Comparison of ENCODE assay signal across 1 cellular context in the genomic region with DNA sequence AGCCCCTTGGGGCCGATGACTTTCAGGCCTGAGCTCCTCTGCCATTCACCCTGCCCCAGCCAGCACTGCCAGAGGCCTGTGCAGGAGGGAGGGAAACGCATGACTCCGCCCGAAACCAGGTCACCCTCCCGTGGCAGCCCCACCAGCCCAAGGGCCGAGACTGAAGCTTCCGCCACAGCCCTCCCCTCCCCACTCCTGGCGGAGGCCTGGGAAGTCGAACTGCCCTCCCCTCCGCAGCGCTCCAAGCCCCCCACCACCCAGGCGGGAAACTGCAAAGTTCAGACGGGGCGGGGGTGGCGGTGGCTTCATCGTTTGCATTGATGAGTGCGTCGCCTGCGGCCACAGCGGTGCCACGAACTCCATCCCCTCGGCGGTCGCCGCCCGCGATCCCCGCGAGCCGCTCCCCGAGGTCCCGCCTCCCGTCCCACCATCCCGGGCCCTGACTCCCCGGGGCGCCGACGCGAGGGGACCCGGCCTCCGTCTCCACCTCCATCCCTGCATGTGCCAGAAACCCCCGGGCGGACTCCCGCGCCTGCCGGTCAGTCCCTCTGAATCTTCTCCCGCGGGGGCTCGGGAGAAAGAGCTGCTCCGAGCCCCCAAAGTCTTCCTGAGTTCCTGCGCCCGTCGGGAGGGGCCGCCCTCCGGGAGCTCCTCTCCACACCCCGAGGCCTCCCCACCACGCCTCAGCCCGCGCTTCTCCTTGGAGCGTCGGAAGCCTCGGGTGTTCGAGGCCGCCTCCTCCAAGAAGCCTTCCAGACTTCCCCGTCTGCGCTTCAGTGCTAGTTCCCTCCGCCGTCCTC.
A peak's percentile ranks its signal among the peaks of the same experiment; 100 is the strongest.
TF ChIP-seq lines count a peak whose summit lies in the region.

No MANE protein-coding gene starts in this region.

TF ChIP-seq in K562, 482 proteins besides CTCF, POLR2A, EP300 and RAD21 (continued from another document):
- no peak for TF ChIP-seq ZNF830 (CRISPR knock-in tag; IDR thresholded peaks at IDR 0.05)
- TF ChIP-seq ZNF24 (IDR thresholded peaks at IDR 0.05), result no peak
- TF ChIP-seq, protein P1, sequence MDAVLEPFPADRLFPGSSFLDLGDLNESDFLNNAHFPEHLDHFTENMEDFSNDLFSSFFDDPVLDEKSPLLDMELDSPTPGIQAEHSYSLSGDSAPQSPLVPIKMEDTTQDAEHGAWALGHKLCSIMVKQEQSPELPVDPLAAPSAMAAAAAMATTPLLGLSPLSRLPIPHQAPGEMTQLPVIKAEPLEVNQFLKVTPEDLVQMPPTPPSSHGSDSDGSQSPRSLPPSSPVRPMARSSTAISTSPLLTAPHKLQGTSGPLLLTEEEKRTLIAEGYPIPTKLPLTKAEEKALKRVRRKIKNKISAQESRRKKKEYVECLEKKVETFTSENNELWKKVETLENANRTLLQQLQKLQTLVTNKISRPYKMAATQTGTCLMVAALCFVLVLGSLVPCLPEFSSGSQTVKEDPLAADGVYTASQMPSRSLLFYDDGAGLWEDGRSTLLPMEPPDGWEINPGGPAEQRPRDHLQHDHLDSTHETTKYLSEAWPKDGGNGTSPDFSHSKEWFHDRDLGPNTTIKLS (IDR thresholded peaks at IDR 0.05; ENCODE audit: borderline replicate concordance, low read depth), result no peak
- TF ChIP-seq, protein P2, sequence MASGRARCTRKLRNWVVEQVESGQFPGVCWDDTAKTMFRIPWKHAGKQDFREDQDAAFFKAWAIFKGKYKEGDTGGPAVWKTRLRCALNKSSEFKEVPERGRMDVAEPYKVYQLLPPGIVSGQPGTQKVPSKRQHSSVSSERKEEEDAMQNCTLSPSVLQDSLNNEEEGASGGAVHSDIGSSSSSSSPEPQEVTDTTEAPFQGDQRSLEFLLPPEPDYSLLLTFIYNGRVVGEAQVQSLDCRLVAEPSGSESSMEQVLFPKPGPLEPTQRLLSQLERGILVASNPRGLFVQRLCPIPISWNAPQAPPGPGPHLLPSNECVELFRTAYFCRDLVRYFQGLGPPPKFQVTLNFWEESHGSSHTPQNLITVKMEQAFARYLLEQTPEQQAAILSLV (tag; IDR thresholded peaks at IDR 0.05), result no peak
- TF ChIP-seq, protein P3, sequence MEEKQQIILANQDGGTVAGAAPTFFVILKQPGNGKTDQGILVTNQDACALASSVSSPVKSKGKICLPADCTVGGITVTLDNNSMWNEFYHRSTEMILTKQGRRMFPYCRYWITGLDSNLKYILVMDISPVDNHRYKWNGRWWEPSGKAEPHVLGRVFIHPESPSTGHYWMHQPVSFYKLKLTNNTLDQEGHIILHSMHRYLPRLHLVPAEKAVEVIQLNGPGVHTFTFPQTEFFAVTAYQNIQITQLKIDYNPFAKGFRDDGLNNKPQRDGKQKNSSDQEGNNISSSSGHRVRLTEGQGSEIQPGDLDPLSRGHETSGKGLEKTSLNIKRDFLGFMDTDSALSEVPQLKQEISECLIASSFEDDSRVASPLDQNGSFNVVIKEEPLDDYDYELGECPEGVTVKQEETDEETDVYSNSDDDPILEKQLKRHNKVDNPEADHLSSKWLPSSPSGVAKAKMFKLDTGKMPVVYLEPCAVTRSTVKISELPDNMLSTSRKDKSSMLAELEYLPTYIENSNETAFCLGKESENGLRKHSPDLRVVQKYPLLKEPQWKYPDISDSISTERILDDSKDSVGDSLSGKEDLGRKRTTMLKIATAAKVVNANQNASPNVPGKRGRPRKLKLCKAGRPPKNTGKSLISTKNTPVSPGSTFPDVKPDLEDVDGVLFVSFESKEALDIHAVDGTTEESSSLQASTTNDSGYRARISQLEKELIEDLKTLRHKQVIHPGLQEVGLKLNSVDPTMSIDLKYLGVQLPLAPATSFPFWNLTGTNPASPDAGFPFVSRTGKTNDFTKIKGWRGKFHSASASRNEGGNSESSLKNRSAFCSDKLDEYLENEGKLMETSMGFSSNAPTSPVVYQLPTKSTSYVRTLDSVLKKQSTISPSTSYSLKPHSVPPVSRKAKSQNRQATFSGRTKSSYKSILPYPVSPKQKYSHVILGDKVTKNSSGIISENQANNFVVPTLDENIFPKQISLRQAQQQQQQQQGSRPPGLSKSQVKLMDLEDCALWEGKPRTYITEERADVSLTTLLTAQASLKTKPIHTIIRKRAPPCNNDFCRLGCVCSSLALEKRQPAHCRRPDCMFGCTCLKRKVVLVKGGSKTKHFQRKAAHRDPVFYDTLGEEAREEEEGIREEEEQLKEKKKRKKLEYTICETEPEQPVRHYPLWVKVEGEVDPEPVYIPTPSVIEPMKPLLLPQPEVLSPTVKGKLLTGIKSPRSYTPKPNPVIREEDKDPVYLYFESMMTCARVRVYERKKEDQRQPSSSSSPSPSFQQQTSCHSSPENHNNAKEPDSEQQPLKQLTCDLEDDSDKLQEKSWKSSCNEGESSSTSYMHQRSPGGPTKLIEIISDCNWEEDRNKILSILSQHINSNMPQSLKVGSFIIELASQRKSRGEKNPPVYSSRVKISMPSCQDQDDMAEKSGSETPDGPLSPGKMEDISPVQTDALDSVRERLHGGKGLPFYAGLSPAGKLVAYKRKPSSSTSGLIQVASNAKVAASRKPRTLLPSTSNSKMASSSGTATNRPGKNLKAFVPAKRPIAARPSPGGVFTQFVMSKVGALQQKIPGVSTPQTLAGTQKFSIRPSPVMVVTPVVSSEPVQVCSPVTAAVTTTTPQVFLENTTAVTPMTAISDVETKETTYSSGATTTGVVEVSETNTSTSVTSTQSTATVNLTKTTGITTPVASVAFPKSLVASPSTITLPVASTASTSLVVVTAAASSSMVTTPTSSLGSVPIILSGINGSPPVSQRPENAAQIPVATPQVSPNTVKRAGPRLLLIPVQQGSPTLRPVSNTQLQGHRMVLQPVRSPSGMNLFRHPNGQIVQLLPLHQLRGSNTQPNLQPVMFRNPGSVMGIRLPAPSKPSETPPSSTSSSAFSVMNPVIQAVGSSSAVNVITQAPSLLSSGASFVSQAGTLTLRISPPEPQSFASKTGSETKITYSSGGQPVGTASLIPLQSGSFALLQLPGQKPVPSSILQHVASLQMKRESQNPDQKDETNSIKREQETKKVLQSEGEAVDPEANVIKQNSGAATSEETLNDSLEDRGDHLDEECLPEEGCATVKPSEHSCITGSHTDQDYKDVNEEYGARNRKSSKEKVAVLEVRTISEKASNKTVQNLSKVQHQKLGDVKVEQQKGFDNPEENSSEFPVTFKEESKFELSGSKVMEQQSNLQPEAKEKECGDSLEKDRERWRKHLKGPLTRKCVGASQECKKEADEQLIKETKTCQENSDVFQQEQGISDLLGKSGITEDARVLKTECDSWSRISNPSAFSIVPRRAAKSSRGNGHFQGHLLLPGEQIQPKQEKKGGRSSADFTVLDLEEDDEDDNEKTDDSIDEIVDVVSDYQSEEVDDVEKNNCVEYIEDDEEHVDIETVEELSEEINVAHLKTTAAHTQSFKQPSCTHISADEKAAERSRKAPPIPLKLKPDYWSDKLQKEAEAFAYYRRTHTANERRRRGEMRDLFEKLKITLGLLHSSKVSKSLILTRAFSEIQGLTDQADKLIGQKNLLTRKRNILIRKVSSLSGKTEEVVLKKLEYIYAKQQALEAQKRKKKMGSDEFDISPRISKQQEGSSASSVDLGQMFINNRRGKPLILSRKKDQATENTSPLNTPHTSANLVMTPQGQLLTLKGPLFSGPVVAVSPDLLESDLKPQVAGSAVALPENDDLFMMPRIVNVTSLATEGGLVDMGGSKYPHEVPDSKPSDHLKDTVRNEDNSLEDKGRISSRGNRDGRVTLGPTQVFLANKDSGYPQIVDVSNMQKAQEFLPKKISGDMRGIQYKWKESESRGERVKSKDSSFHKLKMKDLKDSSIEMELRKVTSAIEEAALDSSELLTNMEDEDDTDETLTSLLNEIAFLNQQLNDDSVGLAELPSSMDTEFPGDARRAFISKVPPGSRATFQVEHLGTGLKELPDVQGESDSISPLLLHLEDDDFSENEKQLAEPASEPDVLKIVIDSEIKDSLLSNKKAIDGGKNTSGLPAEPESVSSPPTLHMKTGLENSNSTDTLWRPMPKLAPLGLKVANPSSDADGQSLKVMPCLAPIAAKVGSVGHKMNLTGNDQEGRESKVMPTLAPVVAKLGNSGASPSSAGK (IDR thresholded peaks at IDR 0.05), result peak; percentile 74
- no peak for TF ChIP-seq NUFIP1 (IDR thresholded peaks at IDR 0.05; ENCODE audit: partially characterized antibody)
- TF ChIP-seq BCOR (IDR thresholded peaks at IDR 0.05), result peak; percentile 98
- no peak for TF ChIP-seq ZNF77 (CRISPR knock-in tag; IDR thresholded peaks at IDR 0.05)
- TF ChIP-seq HMG20B (CRISPR knock-in tag; IDR thresholded peaks at IDR 0.05), result no peak
- no peak for TF ChIP-seq POLR3A (IDR thresholded peaks at IDR 0.05; ENCODE audit: borderline replicate concordance, extremely low read depth, insufficient read depth, insufficient read length)
- TF ChIP-seq, protein P4, sequence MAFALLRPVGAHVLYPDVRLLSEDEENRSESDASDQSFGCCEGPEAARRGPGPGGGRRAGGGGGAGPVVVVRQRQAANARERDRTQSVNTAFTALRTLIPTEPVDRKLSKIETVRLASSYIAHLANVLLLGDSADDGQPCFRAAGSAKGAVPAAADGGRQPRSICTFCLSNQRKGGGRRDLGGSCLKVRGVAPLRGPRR (CRISPR knock-in tag; IDR thresholded peaks at IDR 0.05), result no peak
- no peak for TF ChIP-seq NONO (IDR thresholded peaks at IDR 0.05; ENCODE audit: low read depth in 2 of 2, low read length in 1 of 2)
- TF ChIP-seq, protein P5, sequence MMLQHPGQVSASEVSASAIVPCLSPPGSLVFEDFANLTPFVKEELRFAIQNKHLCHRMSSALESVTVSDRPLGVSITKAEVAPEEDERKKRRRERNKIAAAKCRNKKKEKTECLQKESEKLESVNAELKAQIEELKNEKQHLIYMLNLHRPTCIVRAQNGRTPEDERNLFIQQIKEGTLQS (IDR thresholded peaks at IDR 0.05), result no peak
- TF ChIP-seq, protein P5 (CRISPR knock-in tag; conservative IDR thresholded peaks at IDR 0.05), result no peak
- no peak for TF ChIP-seq KDM5B (IDR thresholded peaks at IDR 0.05; ENCODE audit: insufficient replicate concordance, low read depth, low read length)
- no peak for TF ChIP-seq HNRNPH1 (optimal IDR thresholded peaks at IDR 0.05; ENCODE audit: low read depth, low read length)
- no peak for TF ChIP-seq FOS (IDR thresholded peaks at IDR 0.05; ENCODE audit: extremely low read depth, insufficient read length)
- no peak for TF ChIP-seq FOXK1 (CRISPR knock-in tag; IDR thresholded peaks at IDR 0.05; ENCODE audit: borderline replicate concordance)
- TF ChIP-seq IRF2 (CRISPR knock-in tag; IDR thresholded peaks at IDR 0.05), result no peak
- TF ChIP-seq YY1 (IDR thresholded peaks at IDR 0.05; ENCODE audit: borderline replicate concordance in 1 of 3, control insufficient read depth in 1 of 3, extremely low read depth in 1 of 3, insufficient read depth in 3 of 3, insufficient read length in 1 of 3, insufficient replicate concordance in 2 of 3, low read depth in 1 of 3, low read length in 2 of 3), result peak in 1 of 3 experiments; percentile 2
TF ChIP-seq in K562: peak in this region for 24.
